ENCODE assay signal across 8 cellular contexts in the genomic region with DNA sequence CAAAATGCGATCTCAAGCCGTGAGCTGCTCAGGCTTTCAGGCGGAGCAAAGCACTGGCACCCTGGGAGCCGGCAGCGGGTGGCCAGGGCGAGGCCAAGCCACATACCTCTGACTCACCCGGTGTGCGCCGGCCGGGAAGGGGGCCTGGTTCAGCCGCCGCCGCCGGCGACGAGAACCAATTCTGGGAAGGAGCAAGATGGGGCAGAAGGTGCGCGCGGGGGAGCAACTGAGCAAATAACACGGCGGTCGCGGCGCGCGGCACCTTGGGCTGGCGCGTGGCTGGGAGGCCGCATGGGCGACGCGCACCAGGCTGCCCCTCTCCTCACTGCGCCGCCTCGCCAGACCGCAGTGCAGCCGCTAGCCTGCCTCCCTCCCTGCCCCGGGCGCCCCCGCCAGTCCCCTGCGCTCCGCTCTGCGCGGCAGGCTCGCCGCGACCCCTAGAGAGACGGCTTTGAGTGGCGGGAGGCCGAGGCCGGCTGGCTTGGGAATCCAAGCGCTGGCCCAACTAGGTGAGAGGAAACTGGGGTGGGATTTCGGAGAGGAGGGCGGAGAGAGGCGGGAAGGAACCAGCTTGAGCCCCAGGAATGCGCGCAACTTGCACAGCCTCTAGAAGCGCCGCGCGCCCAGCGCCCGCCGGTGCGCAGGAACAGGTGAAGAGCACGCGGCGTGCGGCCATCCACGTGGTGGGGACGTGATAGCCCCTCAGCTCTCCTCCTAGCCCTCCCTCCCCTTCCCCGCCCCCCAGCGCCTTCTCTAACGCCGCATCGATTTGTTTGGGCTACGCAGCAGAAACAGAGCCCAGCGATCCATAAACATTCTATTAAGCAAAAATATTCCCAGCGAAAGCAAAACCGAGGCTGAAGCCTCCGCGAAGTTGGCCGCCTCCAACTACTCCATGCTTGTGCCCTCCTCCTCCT. TPM values are rescaled to one million over a fixed set of nuclear protein-coding genes. Genes with fewer than 3 reads are reported as not detected.
DNase-seq lines count a peak whose midpoint lies in the region; ATAC-seq and TF ChIP-seq lines count a peak whose summit lies in the region.

No MANE protein-coding gene starts in this region.

- peak overlapping the region; percentile 91 for H3K4me2 ChIP-seq in PC-9

- peaks cover 64% of the 10 kb centered on the region for H3K79me2 ChIP-seq in PC-9 (ENCODE audit: low read depth)

- no TSS peak for BruUV-seq in PC-9 (replicated peaks; lab: Mats Ljungman, UMichigan)

- peak overlapping the region; percentile 78 for H3K27ac ChIP-seq in PC-9
- no peak overlapping the region for H3K27ac ChIP-seq in effector memory CD4-positive, alpha-beta T cell (ENCODE audit: insufficient read depth, low read length, poor library complexity, severe bottlenecking)
- H3K27ac ChIP-seq in vagina: peak overlapping the region; percentile 89

- no peaks in the 10 kb centered on the region for H3K36me3 ChIP-seq in PC-9 (ENCODE audit: low read depth)
- H3K36me3 ChIP-seq in effector memory CD4-positive, alpha-beta T cell (ENCODE audit: control insufficient read depth, insufficient read depth, low read length): no peaks in the 10 kb centered on the region
- H3K36me3 ChIP-seq in mucosa of descending colon (ENCODE audit: low read depth): no peaks in the 10 kb centered on the region
- H3K36me3 ChIP-seq in vagina: no peaks in the 10 kb centered on the region

- no peaks in the 10 kb centered on the region for H3F3A ChIP-seq in PC-9 (ENCODE audit: insufficient read depth, low read depth)

- H3K27me3 ChIP-seq in PC-9 (ENCODE audit: insufficient read depth, low read depth): no peaks in the 10 kb centered on the region
- peaks cover 36% of the 10 kb centered on the region for H3K27me3 ChIP-seq in effector memory CD4-positive, alpha-beta T cell (replicated peaks; ENCODE audit: control insufficient read depth, insufficient read depth, low read length, poor library complexity, severe bottlenecking)
- H3K27me3 ChIP-seq in vagina: no peaks in the 10 kb centered on the region

- H3K9me2 ChIP-seq in PC-9 (ENCODE audit: insufficient read depth): no peaks in the 10 kb centered on the region

- DNase-seq in EL (peak; percentile 76), PC-9 (peak; percentile 57 to 63), mucosa of descending colon (no peak), vagina (ENCODE audit: extremely low spot score in 2 of 2) (no peak), SHP77 (lab: John Stamatoyannopoulos, UW) (no peak), NCI-H1694 (lab: John Stamatoyannopoulos, UW) (no peak)
- DNase-seq in effector memory CD4-positive, alpha-beta T cell: no peak

- H3K4me3 ChIP-seq in PC-9 (peak overlapping the region; percentile 75), mucosa of descending colon (no peak overlapping the region), vagina (peak overlapping the region; percentile 67 to 73)
- H3K4me3 ChIP-seq in effector memory CD4-positive, alpha-beta T cell (ENCODE audit: insufficient read depth, low read depth, low read length, poor library complexity, severe bottlenecking): peak overlapping the region; percentile 22

- CTCF ChIA-PET in PC-9 (lab: Charles Lee): interaction anchor here (0.6 kb wide), 1 partner anchor 1020 kb away, joined by 5 read pairs; no protein-coding TSS in a partner anchor

- no peaks in the 10 kb centered on the region; the same call in 1 of the 2 replicates for H3K4me1 ChIP-seq in PC-9 (replicated peaks; ENCODE audit: insufficient read depth)
- peaks cover 17% of the 10 kb centered on the region for H3K4me1 ChIP-seq in effector memory CD4-positive, alpha-beta T cell (ENCODE audit: control insufficient read depth, insufficient read depth, low read length, poor library complexity, severe bottlenecking)
- peaks cover 10% of the 10 kb centered on the region for H3K4me1 ChIP-seq in mucosa of descending colon (ENCODE audit: low read depth)
- peaks cover 67% of the 10 kb centered on the region for H3K4me1 ChIP-seq in vagina

- H4K20me1 ChIP-seq in PC-9 (ENCODE audit: insufficient read depth): no peaks in the 10 kb centered on the region

- TF ChIP-seq POLR2A in vagina (IDR thresholded peaks at IDR 0.05): no peak

- peak; percentile 60 for ATAC-seq in mucosa of descending colon
- no peak for ATAC-seq in GM19452 (IDR thresholded peaks at IDR 0.05; ENCODE audit: unreplicated experiment)

- TF ChIP-seq CTCF in PC-9 (conservative IDR thresholded peaks at IDR 0.05): no peak
- no peak for TF ChIP-seq CTCF in mucosa of descending colon (IDR thresholded peaks at IDR 0.05)
- no peak for TF ChIP-seq CTCF in vagina (IDR thresholded peaks at IDR 0.05)

- peak overlapping the region; percentile 88 for H2AFZ ChIP-seq in PC-9

- H3K9me3 ChIP-seq in PC-9 (ENCODE audit: insufficient read depth, low read depth): no peaks in the 10 kb centered on the region
- no peaks in the 10 kb centered on the region for H3K9me3 ChIP-seq in effector memory CD4-positive, alpha-beta T cell (ENCODE audit: control insufficient read depth, low read length)
- H3K9me3 ChIP-seq in mucosa of descending colon: no peaks in the 10 kb centered on the region
- H3K9me3 ChIP-seq in vagina: no peaks in the 10 kb centered on the region

- POLR2A ChIA-PET in PC-9 (lab: Charles Lee; ENCODE audit: unreplicated experiment): interaction anchor here (0.6 to 0.9 kb wide), 4 partner anchors 19 to 78 kb away, joined by 3 to 11 read pairs (median 6); no protein-coding TSS in a partner anchor

- intact Hi-C loops in PC-9 (cut with micrococcal nuclease; ENCODE audit: unreplicated experiment): loop anchor here (2.0 to 10.0 kb wide), 3 partner anchors 15 to 1141 kb away; partner anchors contain the start of gene PARD3B
- intact Hi-C loops in mucosa of descending colon (cut with DNase I, micrococcal nuclease): no loop called here
- intact Hi-C loops in vagina (cut with DNase I): loop anchor here (10.0 kb wide), 1 partner anchor 1361 kb away; no protein-coding TSS in a partner anchor

RNA-seq across cellular contexts. Expression of gene NRP2, which starts 3.3 kb away (rescaled TPM):
- 25.5 and 31.0 TPM in 2 replicates for total RNA-seq in PC-9 (2021)
- 100 to 1,000 TPM in 1 of 3 donors, 10 to 100 TPM in 2; 12.3 to 300 (median 19.2) TPM for total RNA-seq in mucosa of descending colon
- 65.6 TPM for total RNA-seq in vagina

Comparison
In these comparisons a context has a peak if more than half of its experiments do, and no peak if none do; other contexts are left out.
1. DNase-seq: peak in EL (single experiment) and PC-9 (2 of 2); none in effector memory CD4-positive, alpha-beta T cell (0 of 3), mucosa of descending colon (0 of 3), vagina (0 of 2), SHP77 (0 of 2) and NCI-H1694 (single experiment).
2. intact Hi-C loops: an anchor here in PC-9 (2.0 to 10.0 kb wide) and vagina (10.0 kb wide); none called in mucosa of descending colon.